ENCODE assay signal across 1 cellular context in the genomic region with DNA sequence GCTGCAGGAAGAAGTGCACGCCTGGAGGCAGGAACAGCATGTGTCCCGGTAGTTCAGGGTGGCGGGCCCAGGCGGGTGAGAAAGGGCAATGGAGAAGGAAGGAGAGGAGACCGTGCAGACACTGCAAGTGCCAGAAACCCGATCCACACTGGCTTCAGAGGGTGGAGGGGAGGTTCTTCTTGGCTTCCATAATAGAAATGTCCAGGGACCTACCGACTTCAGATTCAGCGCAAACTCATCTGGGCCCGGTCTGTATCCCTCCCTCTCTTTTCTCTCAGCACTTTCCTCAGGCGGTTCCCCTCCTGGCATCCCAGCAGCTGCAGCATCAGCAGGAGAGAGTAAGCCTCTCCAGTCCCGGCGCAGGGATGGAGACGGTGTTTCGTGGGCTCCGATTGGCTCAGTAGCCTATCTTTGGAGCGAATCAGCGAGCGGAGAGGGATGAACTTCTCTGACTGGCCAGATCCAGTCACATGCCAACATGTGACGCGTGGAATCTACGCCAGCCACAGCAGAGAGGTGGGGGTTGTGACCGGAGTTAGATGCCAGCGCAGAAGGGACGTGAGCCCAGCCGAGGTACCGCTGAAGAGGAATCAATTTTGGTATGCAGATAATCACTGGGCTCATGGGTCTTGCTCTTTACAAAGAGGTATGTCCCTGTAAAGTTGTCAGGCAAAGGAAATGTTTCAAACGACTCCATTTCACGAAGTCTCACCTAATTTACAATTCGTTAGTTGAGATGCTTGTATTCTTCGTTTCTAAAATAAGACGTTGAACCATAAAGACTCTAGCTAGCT.
TF ChIP-seq lines count a peak whose summit lies in the region.

No MANE protein-coding gene starts in this region.

TF ChIP-seq in HepG2, 621 proteins besides CTCF, POLR2A, EP300 and RAD21 (continued from another document and continues in another):
- TF ChIP-seq, protein P1, sequence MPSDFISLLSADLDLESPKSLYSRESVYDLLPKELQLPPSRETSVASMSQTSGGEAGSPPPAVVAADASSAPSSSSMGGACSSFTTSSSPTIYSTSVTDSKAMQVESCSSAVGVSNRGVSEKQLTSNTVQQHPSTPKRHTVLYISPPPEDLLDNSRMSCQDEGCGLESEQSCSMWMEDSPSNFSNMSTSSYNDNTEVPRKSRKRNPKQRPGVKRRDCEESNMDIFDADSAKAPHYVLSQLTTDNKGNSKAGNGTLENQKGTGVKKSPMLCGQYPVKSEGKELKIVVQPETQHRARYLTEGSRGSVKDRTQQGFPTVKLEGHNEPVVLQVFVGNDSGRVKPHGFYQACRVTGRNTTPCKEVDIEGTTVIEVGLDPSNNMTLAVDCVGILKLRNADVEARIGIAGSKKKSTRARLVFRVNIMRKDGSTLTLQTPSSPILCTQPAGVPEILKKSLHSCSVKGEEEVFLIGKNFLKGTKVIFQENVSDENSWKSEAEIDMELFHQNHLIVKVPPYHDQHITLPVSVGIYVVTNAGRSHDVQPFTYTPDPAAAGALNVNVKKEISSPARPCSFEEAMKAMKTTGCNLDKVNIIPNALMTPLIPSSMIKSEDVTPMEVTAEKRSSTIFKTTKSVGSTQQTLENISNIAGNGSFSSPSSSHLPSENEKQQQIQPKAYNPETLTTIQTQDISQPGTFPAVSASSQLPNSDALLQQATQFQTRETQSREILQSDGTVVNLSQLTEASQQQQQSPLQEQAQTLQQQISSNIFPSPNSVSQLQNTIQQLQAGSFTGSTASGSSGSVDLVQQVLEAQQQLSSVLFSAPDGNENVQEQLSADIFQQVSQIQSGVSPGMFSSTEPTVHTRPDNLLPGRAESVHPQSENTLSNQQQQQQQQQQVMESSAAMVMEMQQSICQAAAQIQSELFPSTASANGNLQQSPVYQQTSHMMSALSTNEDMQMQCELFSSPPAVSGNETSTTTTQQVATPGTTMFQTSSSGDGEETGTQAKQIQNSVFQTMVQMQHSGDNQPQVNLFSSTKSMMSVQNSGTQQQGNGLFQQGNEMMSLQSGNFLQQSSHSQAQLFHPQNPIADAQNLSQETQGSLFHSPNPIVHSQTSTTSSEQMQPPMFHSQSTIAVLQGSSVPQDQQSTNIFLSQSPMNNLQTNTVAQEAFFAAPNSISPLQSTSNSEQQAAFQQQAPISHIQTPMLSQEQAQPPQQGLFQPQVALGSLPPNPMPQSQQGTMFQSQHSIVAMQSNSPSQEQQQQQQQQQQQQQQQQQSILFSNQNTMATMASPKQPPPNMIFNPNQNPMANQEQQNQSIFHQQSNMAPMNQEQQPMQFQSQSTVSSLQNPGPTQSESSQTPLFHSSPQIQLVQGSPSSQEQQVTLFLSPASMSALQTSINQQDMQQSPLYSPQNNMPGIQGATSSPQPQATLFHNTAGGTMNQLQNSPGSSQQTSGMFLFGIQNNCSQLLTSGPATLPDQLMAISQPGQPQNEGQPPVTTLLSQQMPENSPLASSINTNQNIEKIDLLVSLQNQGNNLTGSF (CRISPR knock-in tag; IDR thresholded peaks at IDR 0.05) = no peak
- TF ChIP-seq MBNL3 (CRISPR knock-in tag; conservative IDR thresholded peaks at IDR 0.05) = no peak
- no peak for TF ChIP-seq ZNF34 (CRISPR knock-in tag; IDR thresholded peaks at IDR 0.05; ENCODE audit: borderline replicate concordance)
- peak; percentile 87 for TF ChIP-seq TEAD3 (CRISPR knock-in tag; optimal IDR thresholded peaks at IDR 0.05; ENCODE audit: borderline replicate concordance)
- no peak for TF ChIP-seq ZNF670 (CRISPR knock-in tag; IDR thresholded peaks at IDR 0.05; ENCODE audit: borderline replicate concordance)
- no peak for TF ChIP-seq ZNF589 (CRISPR knock-in tag; conservative IDR thresholded peaks at IDR 0.05)
- TF ChIP-seq RFXANK (CRISPR knock-in tag; IDR thresholded peaks at IDR 0.05) = no peak
- TF ChIP-seq, protein P2, sequence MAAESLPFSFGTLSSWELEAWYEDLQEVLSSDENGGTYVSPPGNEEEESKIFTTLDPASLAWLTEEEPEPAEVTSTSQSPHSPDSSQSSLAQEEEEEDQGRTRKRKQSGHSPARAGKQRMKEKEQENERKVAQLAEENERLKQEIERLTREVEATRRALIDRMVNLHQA (CRISPR knock-in tag; IDR thresholded peaks at IDR 0.05) = no peak
- no peak for TF ChIP-seq ZFX (CRISPR knock-in tag; IDR thresholded peaks at IDR 0.05; ENCODE audit: low read depth)
- TF ChIP-seq KDM5B (CRISPR knock-in tag; IDR thresholded peaks at IDR 0.05; ENCODE audit: borderline replicate concordance) = peak; percentile 52; the same call in 1 of the 2 replicates
- TF ChIP-seq FOXA1 (IDR thresholded peaks at IDR 0.05) = no peak
- TF ChIP-seq FOXA1 (CRISPR knock-in tag; IDR thresholded peaks at IDR 0.05) = no peak
- TF ChIP-seq SRY (CRISPR knock-in tag; IDR thresholded peaks at IDR 0.05) = no peak
- peak; percentile 88 for TF ChIP-seq NFYB (CRISPR knock-in tag; IDR thresholded peaks at IDR 0.05)
- peak; percentile 71 for TF ChIP-seq ZNF501 (CRISPR knock-in tag; IDR thresholded peaks at IDR 0.05)
- TF ChIP-seq RAD51 (IDR thresholded peaks at IDR 0.05; ENCODE audit: borderline replicate concordance) = peak; percentile 92
- TF ChIP-seq ZKSCAN8 (CRISPR knock-in tag; IDR thresholded peaks at IDR 0.05; ENCODE audit: borderline replicate concordance) = no peak
- no peak for TF ChIP-seq ZNF780A (CRISPR knock-in tag; IDR thresholded peaks at IDR 0.05)
- peak; percentile 50; the same call in 1 of the 2 replicates for TF ChIP-seq MEIS2 (CRISPR knock-in tag; IDR thresholded peaks at IDR 0.05)
- no peak for TF ChIP-seq PCBP1 (IDR thresholded peaks at IDR 0.05; ENCODE audit: borderline replicate concordance, low read depth, low read length)
- TF ChIP-seq ZNF382 (CRISPR knock-in tag; IDR thresholded peaks at IDR 0.05; ENCODE audit: borderline replicate concordance) = no peak
- TF ChIP-seq PAWR (CRISPR knock-in tag; IDR thresholded peaks at IDR 0.05; ENCODE audit: borderline replicate concordance) = no peak
- TF ChIP-seq ZNF556 (CRISPR knock-in tag; IDR thresholded peaks at IDR 0.05; ENCODE audit: borderline replicate concordance) = no peak
- TF ChIP-seq ZNF7 (CRISPR knock-in tag; IDR thresholded peaks at IDR 0.05) = no peak
- TF ChIP-seq ZNF230 (CRISPR knock-in tag; IDR thresholded peaks at IDR 0.05) = no peak
- TF ChIP-seq, protein P3, sequence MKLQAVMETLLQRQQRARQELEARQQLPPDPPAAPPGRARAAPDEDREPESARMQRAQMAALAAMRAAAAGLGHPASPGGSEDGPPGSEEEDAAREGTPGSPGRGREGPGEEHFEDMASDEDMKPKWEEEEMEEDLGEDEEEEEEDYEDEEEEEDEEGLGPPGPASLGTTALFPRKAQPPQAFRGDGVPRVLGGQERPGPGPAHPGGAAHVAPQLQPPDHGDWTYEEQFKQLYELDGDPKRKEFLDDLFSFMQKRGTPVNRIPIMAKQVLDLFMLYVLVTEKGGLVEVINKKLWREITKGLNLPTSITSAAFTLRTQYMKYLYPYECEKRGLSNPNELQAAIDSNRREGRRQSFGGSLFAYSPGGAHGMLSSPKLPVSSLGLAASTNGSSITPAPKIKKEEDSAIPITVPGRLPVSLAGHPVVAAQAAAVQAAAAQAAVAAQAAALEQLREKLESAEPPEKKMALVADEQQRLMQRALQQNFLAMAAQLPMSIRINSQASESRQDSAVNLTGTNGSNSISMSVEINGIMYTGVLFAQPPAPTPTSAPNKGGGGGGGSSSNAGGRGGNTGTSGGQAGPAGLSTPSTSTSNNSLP (IDR thresholded peaks at IDR 0.05; ENCODE audit: low read depth, low read length) = no peak
- TF ChIP-seq, protein P4, sequence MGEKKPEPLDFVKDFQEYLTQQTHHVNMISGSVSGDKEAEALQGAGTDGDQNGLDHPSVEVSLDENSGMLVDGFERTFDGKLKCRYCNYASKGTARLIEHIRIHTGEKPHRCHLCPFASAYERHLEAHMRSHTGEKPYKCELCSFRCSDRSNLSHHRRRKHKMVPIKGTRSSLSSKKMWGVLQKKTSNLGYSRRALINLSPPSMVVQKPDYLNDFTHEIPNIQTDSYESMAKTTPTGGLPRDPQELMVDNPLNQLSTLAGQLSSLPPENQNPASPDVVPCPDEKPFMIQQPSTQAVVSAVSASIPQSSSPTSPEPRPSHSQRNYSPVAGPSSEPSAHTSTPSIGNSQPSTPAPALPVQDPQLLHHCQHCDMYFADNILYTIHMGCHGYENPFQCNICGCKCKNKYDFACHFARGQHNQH (CRISPR knock-in tag; IDR thresholded peaks at IDR 0.05) = peak; percentile 61; the same call in 1 of the 2 replicates
- no peak for TF ChIP-seq MED13 (CRISPR knock-in tag; IDR thresholded peaks at IDR 0.05)
- TF ChIP-seq, protein P5, sequence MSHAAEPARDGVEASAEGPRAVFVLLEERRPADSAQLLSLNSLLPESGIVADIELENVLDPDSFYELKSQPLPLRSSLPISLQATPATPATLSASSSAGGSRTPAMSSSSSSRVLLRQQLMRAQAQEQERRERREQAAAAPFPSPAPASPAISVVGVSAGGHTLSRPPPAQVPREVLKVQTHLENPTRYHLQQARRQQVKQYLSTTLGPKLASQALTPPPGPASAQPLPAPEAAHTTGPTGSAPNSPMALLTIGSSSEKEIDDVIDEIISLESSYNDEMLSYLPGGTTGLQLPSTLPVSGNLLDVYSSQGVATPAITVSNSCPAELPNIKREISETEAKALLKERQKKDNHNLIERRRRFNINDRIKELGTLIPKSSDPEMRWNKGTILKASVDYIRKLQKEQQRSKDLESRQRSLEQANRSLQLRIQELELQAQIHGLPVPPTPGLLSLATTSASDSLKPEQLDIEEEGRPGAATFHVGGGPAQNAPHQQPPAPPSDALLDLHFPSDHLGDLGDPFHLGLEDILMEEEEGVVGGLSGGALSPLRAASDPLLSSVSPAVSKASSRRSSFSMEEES (CRISPR knock-in tag; IDR thresholded peaks at IDR 0.05) = peak; percentile 43; the same call in 1 of the 2 replicates
- TF ChIP-seq, protein P6, sequence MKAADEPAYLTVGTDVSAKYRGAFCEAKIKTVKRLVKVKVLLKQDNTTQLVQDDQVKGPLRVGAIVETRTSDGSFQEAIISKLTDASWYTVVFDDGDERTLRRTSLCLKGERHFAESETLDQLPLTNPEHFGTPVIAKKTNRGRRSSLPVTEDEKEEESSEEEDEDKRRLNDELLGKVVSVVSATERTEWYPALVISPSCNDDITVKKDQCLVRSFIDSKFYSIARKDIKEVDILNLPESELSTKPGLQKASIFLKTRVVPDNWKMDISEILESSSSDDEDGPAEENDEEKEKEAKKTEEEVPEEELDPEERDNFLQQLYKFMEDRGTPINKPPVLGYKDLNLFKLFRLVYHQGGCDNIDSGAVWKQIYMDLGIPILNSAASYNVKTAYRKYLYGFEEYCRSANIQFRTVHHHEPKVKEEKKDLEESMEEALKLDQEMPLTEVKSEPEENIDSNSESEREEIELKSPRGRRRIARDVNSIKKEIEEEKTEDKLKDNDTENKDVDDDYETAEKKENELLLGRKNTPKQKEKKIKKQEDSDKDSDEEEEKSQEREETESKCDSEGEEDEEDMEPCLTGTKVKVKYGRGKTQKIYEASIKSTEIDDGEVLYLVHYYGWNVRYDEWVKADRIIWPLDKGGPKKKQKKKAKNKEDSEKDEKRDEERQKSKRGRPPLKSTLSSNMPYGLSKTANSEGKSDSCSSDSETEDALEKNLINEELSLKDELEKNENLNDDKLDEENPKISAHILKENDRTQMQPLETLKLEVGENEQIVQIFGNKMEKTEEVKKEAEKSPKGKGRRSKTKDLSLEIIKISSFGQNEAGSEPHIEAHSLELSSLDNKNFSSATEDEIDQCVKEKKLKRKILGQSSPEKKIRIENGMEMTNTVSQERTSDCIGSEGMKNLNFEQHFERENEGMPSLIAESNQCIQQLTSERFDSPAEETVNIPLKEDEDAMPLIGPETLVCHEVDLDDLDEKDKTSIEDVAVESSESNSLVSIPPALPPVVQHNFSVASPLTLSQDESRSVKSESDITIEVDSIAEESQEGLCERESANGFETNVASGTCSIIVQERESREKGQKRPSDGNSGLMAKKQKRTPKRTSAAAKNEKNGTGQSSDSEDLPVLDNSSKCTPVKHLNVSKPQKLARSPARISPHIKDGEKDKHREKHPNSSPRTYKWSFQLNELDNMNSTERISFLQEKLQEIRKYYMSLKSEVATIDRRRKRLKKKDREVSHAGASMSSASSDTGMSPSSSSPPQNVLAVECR (CRISPR knock-in tag; IDR thresholded peaks at IDR 0.05; ENCODE audit: borderline replicate concordance) = no peak; the same call in 1 of the 2 replicates
- TF ChIP-seq ZNF17 (CRISPR knock-in tag; IDR thresholded peaks at IDR 0.05) = no peak
- no peak for TF ChIP-seq ZNF234 (CRISPR knock-in tag; conservative IDR thresholded peaks at IDR 0.05)
- no peak for TF ChIP-seq ZNF567 (CRISPR knock-in tag; IDR thresholded peaks at IDR 0.05; ENCODE audit: borderline replicate concordance)
- peak; percentile 28; the same call in 1 of the 2 replicates for TF ChIP-seq ZNF614 (CRISPR knock-in tag; IDR thresholded peaks at IDR 0.05; ENCODE audit: borderline replicate concordance)
- TF ChIP-seq ARID2 (CRISPR knock-in tag; IDR thresholded peaks at IDR 0.05; ENCODE audit: borderline replicate concordance) = no peak
- no peak for TF ChIP-seq ZNF773 (CRISPR knock-in tag; IDR thresholded peaks at IDR 0.05; ENCODE audit: borderline replicate concordance)
- TF ChIP-seq KDM1A (CRISPR knock-in tag; IDR thresholded peaks at IDR 0.05) = peak; percentile 59; the same call in 1 of the 2 replicates
- no peak for TF ChIP-seq ZC3H4 (CRISPR knock-in tag; IDR thresholded peaks at IDR 0.05; ENCODE audit: borderline replicate concordance)
- TF ChIP-seq ZNF781 (CRISPR knock-in tag; IDR thresholded peaks at IDR 0.05; ENCODE audit: borderline replicate concordance, not compliant biosample characterization) = no peak
- no peak for TF ChIP-seq ZNF83 (CRISPR knock-in tag; IDR thresholded peaks at IDR 0.05; ENCODE audit: borderline replicate concordance)
- no peak for TF ChIP-seq ZNF432 (CRISPR knock-in tag; IDR thresholded peaks at IDR 0.05; ENCODE audit: borderline replicate concordance)
- peak; percentile 90 for TF ChIP-seq GATAD1 (CRISPR knock-in tag; IDR thresholded peaks at IDR 0.05)
- TF ChIP-seq ZNF709 (CRISPR knock-in tag; IDR thresholded peaks at IDR 0.05) = no peak
- TF ChIP-seq CC2D1A (CRISPR knock-in tag; IDR thresholded peaks at IDR 0.05) = no peak
- no peak for TF ChIP-seq BRD4 (CRISPR knock-in tag; IDR thresholded peaks at IDR 0.05)
- no peak for TF ChIP-seq ZNF235 (CRISPR knock-in tag; IDR thresholded peaks at IDR 0.05; ENCODE audit: borderline replicate concordance)
- no peak for TF ChIP-seq MTA3 (CRISPR knock-in tag; IDR thresholded peaks at IDR 0.05)
- TF ChIP-seq ZNF557 (CRISPR knock-in tag; IDR thresholded peaks at IDR 0.05) = no peak; the same call in 1 of the 2 replicates
- no peak for TF ChIP-seq HNRNPL (IDR thresholded peaks at IDR 0.05; ENCODE audit: low read depth, low read length)
- TF ChIP-seq ZNF354B (CRISPR knock-in tag; IDR thresholded peaks at IDR 0.05) = no peak
- no peak for TF ChIP-seq ZNF678 (CRISPR knock-in tag; IDR thresholded peaks at IDR 0.05)
- peak; percentile 89 for TF ChIP-seq CREM (IDR thresholded peaks at IDR 0.05)
- TF ChIP-seq CREM (CRISPR knock-in tag; IDR thresholded peaks at IDR 0.05) = no peak
